7 cellular contexts compared by ENCODE assay signal in the genomic region with DNA sequence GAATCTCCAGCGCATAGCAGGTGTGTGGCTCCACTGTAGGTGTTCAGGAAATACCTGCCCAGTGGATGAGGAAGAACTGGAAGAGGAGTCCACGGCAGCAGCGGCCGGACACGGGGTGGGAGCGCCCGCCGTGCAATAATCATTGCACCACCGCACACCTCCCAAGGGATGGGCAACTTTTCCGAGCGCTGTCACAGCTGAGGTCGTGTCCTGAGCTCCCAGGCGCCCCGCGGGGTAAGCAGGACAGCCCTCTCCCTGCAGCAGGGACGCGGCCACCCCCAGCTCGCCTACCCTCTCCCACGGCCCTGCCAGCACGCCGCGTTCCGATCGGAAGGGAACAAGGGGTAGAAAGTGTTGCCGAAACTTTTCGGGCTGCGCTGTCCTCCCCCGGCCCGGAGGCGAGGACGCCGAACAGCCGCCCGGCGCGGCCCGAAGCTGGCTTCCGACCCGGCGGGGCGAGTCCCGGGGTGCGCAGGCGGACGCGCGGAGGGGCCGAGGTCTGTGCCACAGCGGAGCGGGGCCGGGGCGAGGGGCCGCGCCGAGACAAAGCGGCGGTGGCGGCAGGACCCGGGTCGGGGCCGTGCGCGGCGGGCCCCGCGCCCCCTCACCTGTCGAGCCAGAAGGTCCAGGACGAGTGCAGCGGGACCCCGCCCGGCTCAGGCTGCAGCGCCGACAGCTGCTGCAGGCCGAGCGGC. TPM values are rescaled to one million over a fixed set of nuclear protein-coding genes. Genes with fewer than 3 reads are reported as not detected.
DNase-seq lines count a peak whose midpoint lies in the region; ATAC-seq and TF ChIP-seq lines count a peak whose summit lies in the region.

No MANE protein-coding gene starts in this region.

- H3K9ac ChIP-seq in SK-N-MC (ENCODE audit: insufficient read length) = no peak overlapping the region

- H3K36me3 ChIP-seq in SK-N-MC (ENCODE audit: insufficient read depth, low read length) (no peaks in the 10 kb centered on the region), breast epithelium (no peaks in the 10 kb centered on the region)

- peak; percentile 51 for ATAC-seq in HG02759 (IDR thresholded peaks at IDR 0.05; ENCODE audit: unreplicated experiment)

- DNase-seq in GM13977 (ENCODE audit: low spot score) (peak; percentile 59), SK-N-MC (ENCODE audit: low read depth, low spot score) (no peak), breast epithelium (ENCODE audit: low spot score in 2 of 2) (no peak), kidney tubule cell (ENCODE audit: low spot score) (peak; percentile 46), NK-92 (lab: John Stamatoyannopoulos, UW; ENCODE audit: unreplicated experiment) (no peak)
- DNase-seq in stimulated activated CD4-positive, alpha-beta T cell treated with anti-CD3 and anti-CD28 coated beads, Interleukin-4, amount 100 ng/mL, for 24 hours = peak; percentile 33

- no peaks in the 10 kb centered on the region for H3K27me3 ChIP-seq in breast epithelium

- H3K9me3 ChIP-seq in SK-N-MC (ENCODE audit: low read depth, low read length) = no peaks in the 10 kb centered on the region
- H3K9me3 ChIP-seq in breast epithelium = no peaks in the 10 kb centered on the region

- intact Hi-C loops in breast epithelium (cut with DNase I; ENCODE audit: low total_unique reads) = no loop called here

- no peak for TF ChIP-seq CTCF in GM13977 (IDR thresholded peaks at IDR 0.05; ENCODE audit: extremely low read depth, insufficient read depth, missing control alignments)
- TF ChIP-seq CTCF in breast epithelium (IDR thresholded peaks at IDR 0.05) = no peak

- no peaks in the 10 kb centered on the region for H3K4me1 ChIP-seq in breast epithelium

- H3K4me3 ChIP-seq in SK-N-MC (peak overlapping the region; percentile 73), breast epithelium (peak overlapping the region; percentile 76 to 96 (median 85))

- no peak for TF ChIP-seq POLR2A in breast epithelium (IDR thresholded peaks at IDR 0.05)

- in situ Hi-C loops in GM13977 (cut with MboI; ENCODE audit: low pct_unique_long_range_greater_than_20kb, low sequenced_read_pairs, unreplicated experiment) = loop anchor here (10.0 to 25.0 kb wide), 2 partner anchors 1100 to 1363 kb away; no protein-coding TSS in a partner anchor

- H3K27ac ChIP-seq in SK-N-MC = no peak overlapping the region
- H3K27ac ChIP-seq in breast epithelium = peak overlapping the region; percentile 83 to 87

RNA-seq across cellular contexts. Expression of a gene that starts 0.5 kb away (rescaled TPM):
- 10 to 100 TPM; 16.1 to 34.4 (median 19.3) TPM for total RNA-seq in breast epithelium

RNA-seq across cellular contexts. Expression of a gene that starts 28.9 kb away (rescaled TPM):
- 1 to 10 TPM in 2 of 3 donors, under 1 TPM in 1; 0.32 to 4.0 (median 2.0) TPM for total RNA-seq in breast epithelium

Comparison
In these comparisons a context has a peak if more than half of its experiments do, and no peak if none do; other contexts are left out.
1. DNase-seq: peak in GM13977 (single experiment), kidney tubule cell (single experiment) and stimulated activated CD4-positive, alpha-beta T cell treated with anti-CD3 and anti-CD28 coated beads, Interleukin-4, amount 100 ng/mL, for 24 hours (single experiment); none in SK-N-MC (single experiment), breast epithelium (0 of 2) and NK-92 (single experiment).